8 cellular contexts compared by ENCODE assay signal in genomic region chr11:102599642-102600261, GRCh38. TPM values are rescaled to one million over a fixed set of nuclear protein-coding genes. Genes with fewer than 3 reads are reported as not detected.
DNase-seq lines count a peak whose midpoint lies in the region; ATAC-seq lines count a peak whose summit lies in the region.

No MANE protein-coding gene starts in this region.

- peak; percentile 98 for ATAC-seq in HG02981 (IDR thresholded peaks at IDR 0.05; ENCODE audit: unreplicated experiment)

- peak overlapping the region; percentile 28; the same call in 1 of the 2 replicates for H3K27ac ChIP-seq in SJCRH30

- no peaks in the 10 kb centered on the region for H3K9me3 ChIP-seq in SJCRH30 (replicated peaks)

- no peaks in the 10 kb centered on the region for H3K27me3 ChIP-seq in SJCRH30

- DNase-seq in stimulated activated CD4-positive, alpha-beta T cell treated with anti-CD3 and anti-CD28 coated beads, Interleukin-4, amount 100 ng/mL, for 24 hours: peak; percentile 42
- no peak for DNase-seq in stimulated activated CD4-positive, alpha-beta T cell treated with anti-CD3 and anti-CD28 coated beads, Interleukin-2, amount 100 ng/mL, for 48 hours
- DNase-seq in SJCRH30 (peak in 1 of 2 experiments; percentile 27), foreskin melanocyte (peak; percentile 80), NCI-H146 (lab: John Stamatoyannopoulos, UW) (no peak)
- DNase-seq in activated effector memory CD4-positive, alpha-beta T cell treated with Interleukin-2 at 50 U/mL for 16 hours: no peak
- no peak for DNase-seq in activated CD4-positive, alpha-beta T cell treated with anti-CD3 and anti-CD28 coated beads for 1 hour

- H3K36me3 ChIP-seq in SJCRH30: no peaks in the 10 kb centered on the region

- H3K4me1 ChIP-seq in SJCRH30: peaks cover 41% of the 10 kb centered on the region

- no peak overlapping the region for H3K4me3 ChIP-seq in SJCRH30

RNA-seq across cellular contexts. Expression of gene MMP20, which starts 25.4 kb away (rescaled TPM):
- total RNA-seq in SJCRH30 (2014; rRNA removed; shearing (Covaris generic)): not detected in 2 replicates

Comparison
In these comparisons a context has a peak if more than half of its experiments do, and no peak if none do; other contexts are left out.
1. DNase-seq: peak in stimulated activated CD4-positive, alpha-beta T cell treated with anti-CD3 and anti-CD28 coated beads, Interleukin-4, amount 100 ng/mL, for 24 hours (single experiment) and foreskin melanocyte (single experiment); none in stimulated activated CD4-positive, alpha-beta T cell treated with anti-CD3 and anti-CD28 coated beads, Interleukin-2, amount 100 ng/mL, for 48 hours (0 of 2), NCI-H146 (single experiment), activated effector memory CD4-positive, alpha-beta T cell treated with Interleukin-2 at 50 U/mL for 16 hours (single experiment) and activated CD4-positive, alpha-beta T cell treated with anti-CD3 and anti-CD28 coated beads for 1 hour (single experiment).